Comparison of ENCODE assay signal across 8 cellular contexts in the genomic region with DNA sequence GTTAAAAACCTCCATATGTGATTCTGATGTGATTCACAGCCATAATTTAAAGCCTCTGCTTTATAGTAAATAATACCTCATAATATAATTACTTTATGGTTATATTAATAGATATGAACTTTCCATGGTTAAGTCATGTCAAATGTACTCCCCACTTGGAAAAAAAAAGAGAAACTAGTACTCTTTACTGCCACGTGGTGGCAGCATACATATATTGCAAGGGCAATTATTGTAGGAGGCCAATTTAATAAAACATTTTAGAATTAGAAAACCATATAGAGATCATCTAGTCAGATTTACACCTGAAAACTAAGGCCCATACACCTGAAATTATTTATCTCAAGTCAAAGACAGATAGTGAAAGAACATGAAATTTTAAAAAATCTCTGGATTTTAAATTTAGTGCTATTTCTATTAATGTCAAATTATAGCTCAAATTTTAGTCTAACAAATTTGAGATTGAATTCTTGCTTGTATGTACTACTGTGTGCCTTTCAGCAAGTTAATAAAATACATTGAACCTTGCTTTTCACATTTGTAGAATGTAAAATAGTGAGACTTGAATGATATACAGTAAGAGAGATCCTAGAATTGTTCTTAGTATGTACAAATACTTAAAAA.
A peak's percentile ranks its signal among the peaks of the same experiment; 100 is the strongest.
DNase-seq lines count a peak whose midpoint lies in the region; ATAC-seq and TF ChIP-seq lines count a peak whose summit lies in the region.

No MANE protein-coding gene starts in this region.

- H3K4me3 ChIP-seq in BE2C (ENCODE audit: low read depth, low read length) (no peak overlapping the region), GM12875 (ENCODE audit: low read depth, low read length) (no peak overlapping the region), MM.1S (ENCODE audit: low read length) (no peak overlapping the region), WERI-Rb-1 (ENCODE audit: low read depth, low read length) (no peak overlapping the region), transverse colon (no peak overlapping the region), right cardiac atrium (ENCODE audit: low read length) (no peak overlapping the region)

- H3K27me3 ChIP-seq in BE2C (no peaks in the 10 kb centered on the region), MM.1S (replicated peaks; ENCODE audit: insufficient read depth, low read length) (no peaks in the 10 kb centered on the region), WERI-Rb-1 (ENCODE audit: insufficient read depth, low read depth, severe bottlenecking) (no peaks in the 10 kb centered on the region), transverse colon (no peaks in the 10 kb centered on the region), right cardiac atrium (ENCODE audit: control insufficient read depth, insufficient read depth) (no peaks in the 10 kb centered on the region)

- H3K9me3 ChIP-seq in BE2C (no peaks in the 10 kb centered on the region), MM.1S (replicated peaks; ENCODE audit: insufficient read depth, low read length) (no peaks in the 10 kb centered on the region), WERI-Rb-1 (ENCODE audit: severe bottlenecking) (peaks cover 3% of the 10 kb centered on the region), transverse colon (no peaks in the 10 kb centered on the region), right cardiac atrium (ENCODE audit: control insufficient read depth, low read length) (no peaks in the 10 kb centered on the region)

- H3K36me3 ChIP-seq in BE2C (no peaks in the 10 kb centered on the region), MM.1S (replicated peaks; ENCODE audit: insufficient read depth, low read length) (no peaks in the 10 kb centered on the region), WERI-Rb-1 (no peaks in the 10 kb centered on the region), transverse colon (no peaks in the 10 kb centered on the region)

- ATAC-seq in right cardiac atrium, result no peak

- 0 to 8% methylated on average over 1 of the region's 1 CpG for WGBS in transverse colon (ENCODE audit: low coverage in 1 of 2), 2 donors
- 0% methylated on average over 1 of the region's 1 CpG for WGBS in right cardiac atrium

- no peaks in the 10 kb centered on the region for H3K79me2 ChIP-seq in MM.1S (ENCODE audit: low read length)

- no peak for TF ChIP-seq EP300 in transverse colon (IDR thresholded peaks at IDR 0.05; ENCODE audit: low read depth)

- H3F3A ChIP-seq in MM.1S (ENCODE audit: insufficient read depth, low read length), result no peaks in the 10 kb centered on the region

- no peak overlapping the region for H3K4me3 Mint-ChIP-seq in glutamatergic neuron (ENCODE audit: unreplicated experiment)

- intact Hi-C loops in transverse colon (cut with DNase I; ENCODE audit: low total_unique reads) (no loop called here), right cardiac atrium (cut with DNase I) (no loop called here)

- H2AFZ ChIP-seq in MM.1S (ENCODE audit: low read length), result no peak overlapping the region

- peaks cover 2% of the 10 kb centered on the region for H3K4me1 Mint-ChIP-seq in glutamatergic neuron (ENCODE audit: low read depth, unreplicated experiment)

- H3K27ac Mint-ChIP-seq in glutamatergic neuron (ENCODE audit: unreplicated experiment), result no peak overlapping the region

- H3K4me1 ChIP-seq in BE2C (peaks cover 2% of the 10 kb centered on the region; the same call in 1 of the 2 replicates), MM.1S (ENCODE audit: low read length) (no peaks in the 10 kb centered on the region), transverse colon (no peaks in the 10 kb centered on the region), right cardiac atrium (ENCODE audit: control insufficient read depth, insufficient read depth, low read length) (no peaks in the 10 kb centered on the region)

- H3K4me2 ChIP-seq in MM.1S (ENCODE audit: low read depth, low read length), result no peak overlapping the region

- H3K27me3 Mint-ChIP-seq in glutamatergic neuron (ENCODE audit: unreplicated experiment), result peaks cover 2% of the 10 kb centered on the region

- DNase-seq in BE2C (peak; percentile 43), MM.1S (peak; percentile 51), WERI-Rb-1 (peak; percentile 14), glutamatergic neuron (peak; percentile 23), transverse colon (peak; percentile 9), mesenteric fat pad (ENCODE audit: low spot score) (no peak), right cardiac atrium (no peak)

- no peak for TF ChIP-seq POLR2A in transverse colon (IDR thresholded peaks at IDR 0.05)

- peaks cover 3% of the 10 kb centered on the region for H3K9me3 Mint-ChIP-seq in glutamatergic neuron (ENCODE audit: unreplicated experiment)

- H3K9ac ChIP-seq in MM.1S (ENCODE audit: low read length), result no peak overlapping the region

- H3K27ac ChIP-seq in MM.1S (ENCODE audit: low read length) (no peak overlapping the region), WERI-Rb-1 (no peak overlapping the region), transverse colon (no peak overlapping the region), right cardiac atrium (ENCODE audit: low read length) (no peak overlapping the region)

- TF ChIP-seq CTCF in BE2C (IDR thresholded peaks at IDR 0.05; ENCODE audit: low read depth, low read length) (peak; percentile 73), GM12875 (IDR thresholded peaks at IDR 0.05; ENCODE audit: borderline replicate concordance, insufficient read depth, low read depth, low read length) (peak; percentile 30; the same call in 1 of the 2 replicates), MM.1S (IDR thresholded peaks at IDR 0.05; ENCODE audit: low read length) (peak; percentile 62), WERI-Rb-1 (IDR thresholded peaks at IDR 0.05; ENCODE audit: low read depth, low read length) (0 out of 2 replicates have a peak, but pooled peaks have one; percentile 13), glutamatergic neuron (IDR thresholded peaks at IDR 0.05; ENCODE audit: partially characterized antibody, unreplicated experiment) (peak; percentile 90), transverse colon (IDR thresholded peaks at IDR 0.05) (peak; percentile 54 to 77 (median 66))

- peaks cover 18% of the 10 kb centered on the region for H3K36me3 Mint-ChIP-seq in glutamatergic neuron (ENCODE audit: unreplicated experiment)

- H4K20me1 ChIP-seq in MM.1S (ENCODE audit: insufficient read depth, low read length), result no peaks in the 10 kb centered on the region

- no peaks in the 10 kb centered on the region for H3K9me2 ChIP-seq in MM.1S (replicated peaks; ENCODE audit: insufficient read depth, low read length)

- in situ Hi-C loops in transverse colon (cut with MboI; ENCODE audit: low pct_ligation_motif_present in 1 of 4, low pct_unique_long_range_greater_than_20kb in 1 of 4, low sequenced_read_pairs in 3 of 4), result no loop called here

Comparison
In these comparisons a context has a peak if more than half of its experiments do, and no peak if none do; other contexts are left out.
1. DNase-seq: peak in BE2C (single experiment), MM.1S (single experiment), WERI-Rb-1 (single experiment), glutamatergic neuron (single experiment) and transverse colon (single experiment); none in mesenteric fat pad (single experiment) and right cardiac atrium (0 of 3).
2. CTCF ChIP-seq: peak in every context shown above with its lines; median percentile 90 in glutamatergic neuron; 73 in BE2C; 66 in transverse colon; 62 in MM.1S; 30 in GM12875; 13 in WERI-Rb-1.